ENCODE assay signal across 29 cellular contexts in the genomic region with DNA sequence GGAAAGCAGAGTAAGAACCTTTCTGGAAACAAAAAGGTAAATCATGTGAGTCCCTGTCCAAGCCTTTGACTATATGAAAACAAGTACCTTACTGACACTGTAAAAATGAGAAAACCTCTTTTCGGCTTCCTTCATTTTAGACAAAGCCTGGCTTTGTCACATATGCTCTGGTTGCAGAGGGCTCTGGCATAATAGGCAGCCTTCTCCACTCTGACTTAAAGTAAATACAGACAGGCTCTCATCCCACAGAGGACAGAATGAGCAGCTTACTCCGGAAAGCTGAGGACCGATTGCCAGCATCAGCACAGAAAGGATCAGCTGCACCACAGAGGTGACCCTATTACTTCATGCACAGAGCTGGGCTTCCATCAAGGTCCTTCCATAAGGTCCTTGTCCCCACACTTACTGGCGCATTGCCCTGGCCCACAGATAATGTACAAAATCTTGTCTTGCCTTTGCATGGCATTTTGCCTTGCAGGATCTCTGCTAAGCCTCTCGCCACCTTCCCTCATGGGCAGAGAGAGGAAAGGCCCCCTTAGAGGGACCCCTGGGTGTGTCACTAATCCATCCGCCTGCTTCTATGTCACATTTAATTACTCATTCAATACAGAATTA.
DNase-seq lines count a peak whose midpoint lies in the region; ATAC-seq and TF ChIP-seq lines count a peak whose summit lies in the region.
"Had no signal": no experiment of that assay in that cellular context is flagged by ENCODE, and none has a peak within 500 bp of the region (broad histone marks: within the 10 kb centered on the region; RNA-seq: fewer than 3 reads in every experiment).

No MANE protein-coding gene starts in this region.

- no TSS peak for BruUV-seq in MCF 10A (replicated peaks; lab: Mats Ljungman, UMichigan)

- ATAC-seq in esophagus mucosa (no peak), aorta (ENCODE audit: low FRiP score) (no peak)
- ATAC-seq: A549; activated CD4-positive, alpha-beta T cell treated with anti-CD3 and anti-CD28 coated beads for 36 hours; PC-3; Right ventricle myocardium inferior had no signal

- H3K27me3 ChIP-seq in breast epithelium, result no peaks in the 10 kb centered on the region
- H3K27me3 ChIP-seq in aorta (ENCODE audit: control insufficient read depth in 1 of 2, insufficient read depth in 2 of 2, low read length in 1 of 2), result no peaks in the 10 kb centered on the region
- H3K27me3 ChIP-seq: dorsolateral prefrontal cortex, uterus had no signal

- H3K4me1 ChIP-seq in breast epithelium (peaks cover 0 to 3% of the 10 kb centered on the region in 2 donors), aorta (ENCODE audit: control insufficient read depth in 1 of 2, insufficient read depth in 2 of 2, low read length in 2 of 2) (no peaks in the 10 kb centered on the region)
- H3K4me1 ChIP-seq: A549, HAP-1, left ventricle myocardium inferior, uterus had no signal

- H3K4me1 Mint-ChIP-seq in MCF 10A (ENCODE audit: insufficient read depth, unreplicated experiment), result no peaks in the 10 kb centered on the region
- H3K4me1 Mint-ChIP-seq: activated CD4-positive, alpha-beta T cell treated with anti-CD3 and anti-CD28 coated beads for 36 hours; activated naive CD8-positive, alpha-beta T cell treated with anti-CD3 and anti-CD28 coated beads for 36 hours; B cell; CD8-positive, alpha-beta memory T cell; central memory CD8-positive, alpha-beta T cell; naive B cell had no signal

- H3K27ac ChIP-seq in breast epithelium (peak overlapping the region; percentile 43 to 55), aorta (ENCODE audit: low read depth in 1 of 2, low read length in 2 of 2) (no peak overlapping the region)
- H3K27ac ChIP-seq: A549, dorsolateral prefrontal cortex, left ventricle myocardium inferior, uterus had no signal

- TF ChIP-seq POLR2A in breast epithelium (IDR thresholded peaks at IDR 0.05), result no peak

- no peaks in the 10 kb centered on the region for H3K36me3 Mint-ChIP-seq in MCF 10A (ENCODE audit: insufficient read depth, unreplicated experiment)
- H3K36me3 Mint-ChIP-seq: activated naive CD8-positive, alpha-beta T cell treated with anti-CD3 and anti-CD28 coated beads for 36 hours; CD8-positive, alpha-beta memory T cell; naive B cell had no signal

- H3K9me3 ChIP-seq in breast epithelium, result no peaks in the 10 kb centered on the region
- no peaks in the 10 kb centered on the region for H3K9me3 ChIP-seq in aorta (ENCODE audit: control insufficient read depth, low read length)
- H3K9me3 ChIP-seq: A549, HAP-1, left ventricle myocardium inferior, uterus had no signal

- 65 to 73% methylated on average over 6 of the region's 6 CpGs for WGBS in aorta, 2 donors

- no peak overlapping the region for H3K4me3 ChIP-seq in breast epithelium
- no peak overlapping the region for H3K4me3 ChIP-seq in aorta (ENCODE audit: low read length in 2 of 2)
- H3K4me3 ChIP-seq: A549, dorsolateral prefrontal cortex, HAP-1, left ventricle myocardium inferior, uterus had no signal

- no peaks in the 10 kb centered on the region for H3K27me3 Mint-ChIP-seq in MCF 10A (ENCODE audit: insufficient read depth, unreplicated experiment)
- H3K27me3 Mint-ChIP-seq: activated naive CD8-positive, alpha-beta T cell treated with anti-CD3 and anti-CD28 coated beads for 36 hours; CD8-positive, alpha-beta memory T cell; central memory CD8-positive, alpha-beta T cell had no signal

- CTCF ChIA-PET in MCF 10A (lab: Yijun Ruan, JAX), result interaction anchor here (0.6 to 1.3 kb wide), 2 partner anchors 43 to 375 kb away, joined by 3 to 6 read pairs; no protein-coding TSS in a partner anchor

- no peak overlapping the region for H3K27ac Mint-ChIP-seq in MCF 10A (ENCODE audit: low read depth, unreplicated experiment)
- H3K27ac Mint-ChIP-seq: activated CD4-positive, alpha-beta T cell treated with anti-CD3 and anti-CD28 coated beads for 36 hours; activated naive CD8-positive, alpha-beta T cell treated with anti-CD3 and anti-CD28 coated beads for 36 hours; B cell; CD8-positive, alpha-beta memory T cell had no signal

- H3K4me3 Mint-ChIP-seq in MCF 10A (ENCODE audit: unreplicated experiment), result no peak overlapping the region
- H3K4me3 Mint-ChIP-seq: activated CD4-positive, alpha-beta T cell treated with anti-CD3 and anti-CD28 coated beads for 36 hours; activated naive CD8-positive, alpha-beta T cell treated with anti-CD3 and anti-CD28 coated beads for 36 hours; B cell; CD8-positive, alpha-beta memory T cell; central memory CD8-positive, alpha-beta T cell; naive B cell had no signal

- intact Hi-C loops in breast epithelium (cut with DNase I; ENCODE audit: low total_unique reads), result no loop called here
- intact Hi-C loops in MCF 10A (cut with micrococcal nuclease), result no loop called here
- intact Hi-C loops in aorta (cut with DNase I), result no loop called here

- POLR2A ChIA-PET in MCF 10A (lab: Yijun Ruan, JAX), result no interaction called here

- DNase-seq in breast epithelium (ENCODE audit: low spot score in 2 of 2), result no peak
- DNase-seq in MCF 10A (ENCODE audit: unreplicated experiment), result no peak
- peak; percentile 14 for DNase-seq in NCI-H510A (lab: John Stamatoyannopoulos, UW)
- DNase-seq in globus pallidus (ENCODE audit: low spot score), result peak; percentile 29
- no peak for DNase-seq in cerebellar nuclear complex (lab: John Stamatoyannopoulos, UW)
- no peak for DNase-seq in HT-29 (ENCODE audit: low spot score)
- DNase-seq in aorta, result no peak
- DNase-seq: activated CD4-positive, alpha-beta T cell treated with anti-CD3 and anti-CD28 coated beads for 36 hours; activated effector memory CD4-positive, alpha-beta T cell treated with Interleukin-2 at 50 U/mL for 16 hours; activated naive CD8-positive, alpha-beta T cell treated with anti-CD3 and anti-CD28 coated beads for 36 hours; activated T-cell treated with anti-CD3 and anti-CD28 coated beads for 4 hours; CD8-positive, alpha-beta memory T cell; DMS79 treated with DMSO at 0.1 percent for 48 hours; dorsolateral prefrontal cortex; left ventricle myocardium inferior; naive B cell; NCI-H1105 treated with DMSO at 0.1 percent for 48 hours; NK-92 treated with Interleukin-12 subunit alpha and Interleukin-12 subunit beta, amount 100 ng/mL, for 24 hours; occipital lobe; PC-3; stimulated activated naive CD4-positive, alpha-beta T cell treated with Interleukin-2 at 50 U/mL for 16 hours; T-helper 2 cell; uterus had no signal

- H3K36me3 ChIP-seq in breast epithelium (no peaks in the 10 kb centered on the region), aorta (ENCODE audit: control insufficient read depth in 1 of 2, insufficient read depth in 2 of 2, low read length in 1 of 2) (no peaks in the 10 kb centered on the region)
- H3K36me3 ChIP-seq: HAP-1, left ventricle myocardium inferior, uterus had no signal

- H3K9me3 Mint-ChIP-seq in MCF 10A (ENCODE audit: unreplicated experiment), result no peaks in the 10 kb centered on the region

- no peak for TF ChIP-seq CTCF in breast epithelium (IDR thresholded peaks at IDR 0.05)
- no peak for TF ChIP-seq CTCF in MCF 10A (IDR thresholded peaks at IDR 0.05; ENCODE audit: unreplicated experiment)

Comparison
In these comparisons a context has a peak if more than half of its experiments do, and no peak if none do; other contexts are left out.
1. DNase-seq: peak in NCI-H510A (single experiment) and globus pallidus (single experiment); none in breast epithelium (0 of 2), MCF 10A (single experiment), cerebellar nuclear complex (0 of 2), HT-29 (single experiment) and aorta (0 of 2).
2. H3K27ac ChIP-seq: peak in breast epithelium (2 of 2); none in aorta (0 of 2).